Comparison of ENCODE assay signal across 7 cellular contexts in genomic region chr9:97332993-97333392, GRCh38.
"Had no signal": no experiment of that assay in that cellular context is flagged by ENCODE, and none has a peak within 500 bp of the region (broad histone marks: within the 10 kb centered on the region; RNA-seq: fewer than 3 reads in every experiment).

No MANE protein-coding gene starts in this region.

- H3K27ac ChIP-seq: GM23248, KMS-11 had no signal

- H2AFZ ChIP-seq: GM23248 had no signal

- DNase-seq: GM23248, GOT3, H9, HCEC 1CT, IMR-90, KBM-7 had no signal

- H3K27ac Mint-ChIP-seq: H9 had no signal

- H3K4me3 Mint-ChIP-seq: H9 had no signal

- H3K4me1 Mint-ChIP-seq: H9 had no signal

- H3K4me2 ChIP-seq: KMS-11 had no signal

- H3K4me3 ChIP-seq: GM23248 had no signal
